9 cellular contexts compared by ENCODE assay signal in the genomic region with DNA sequence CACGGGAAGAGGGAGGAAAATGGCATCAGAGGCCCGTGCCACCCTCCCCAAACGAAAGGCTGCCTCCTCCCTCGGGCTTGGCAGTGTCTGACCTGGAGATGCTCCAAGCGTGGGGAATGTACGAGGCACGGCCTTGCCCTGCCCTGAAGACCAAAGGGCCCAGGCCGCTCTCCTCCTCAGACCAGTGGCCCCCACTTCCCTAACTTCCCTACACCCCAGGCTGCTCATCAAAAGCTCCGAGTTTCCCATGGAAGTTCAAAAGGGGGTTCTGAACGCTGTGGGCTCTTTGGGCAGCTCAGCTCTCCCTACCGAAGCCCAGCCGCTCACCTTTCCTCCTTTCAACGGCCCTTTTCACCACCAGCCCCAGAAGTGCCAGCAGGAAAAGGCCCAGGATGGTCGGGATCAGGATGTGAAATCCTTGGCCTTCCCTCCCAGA. TPM values are rescaled to one million over a fixed set of nuclear protein-coding genes. Genes with fewer than 3 reads are reported as not detected.
DNase-seq lines count a peak whose midpoint lies in the region; ATAC-seq, FAIRE-seq and TF ChIP-seq lines count a peak whose summit lies in the region.
"Had no signal": no experiment of that assay in that cellular context is flagged by ENCODE, and none has a peak within 500 bp of the region (broad histone marks: within the 10 kb centered on the region; RNA-seq: fewer than 3 reads in every experiment).

No MANE protein-coding gene starts in this region.

- peak; percentile 2 for ATAC-seq in stimulated activated effector memory CD8-positive, alpha-beta T cell treated with anti-CD3 and anti-CD28 coated beads, Interleukin-12 subunit alpha, Interleukin-12 subunit beta, amount 100 ng/mL, for 72 hours

- H2AFZ ChIP-seq in astrocyte (ENCODE audit: low read depth, low read length), result peak overlapping the region; percentile 62

- peak; percentile 48 for DNase-seq in DMS53 (lab: John Stamatoyannopoulos, UW)
- no peak for DNase-seq in DMS53 treated with DMSO at 0.1 percent for 48 hours (lab: John Stamatoyannopoulos, UW; ENCODE audit: unreplicated experiment)
- no peak for DNase-seq in astrocyte (ENCODE audit: low read depth)
- no peak for DNase-seq in stimulated activated effector memory CD8-positive, alpha-beta T cell treated with anti-CD3 and anti-CD28 coated beads, Interleukin-12 subunit alpha, Interleukin-12 subunit beta, amount 100 ng/mL, for 72 hours (ENCODE audit: low spot score in 2 of 2)
- DNase-seq in amygdala (lab: John Stamatoyannopoulos, UW), result no peak
- no peak for DNase-seq in NCI-H1092 treated with DMSO at 0.1 percent for 48 hours (lab: John Stamatoyannopoulos, UW)
- no peak for DNase-seq in cerebellar cortex (ENCODE audit: low spot score)

- no peaks in the 10 kb centered on the region for H4K20me1 ChIP-seq in astrocyte (ENCODE audit: insufficient read depth, low read length)

- peak overlapping the region; percentile 80 for H3K4me2 ChIP-seq in astrocyte (ENCODE audit: low read length)

- no peaks in the 10 kb centered on the region for H3K9me3 ChIP-seq in astrocyte (ENCODE audit: insufficient read depth, low read depth, low read length)
- H3K9me3 ChIP-seq in iPS-18a (ENCODE audit: control insufficient read depth, low read depth, low read length), result no peaks in the 10 kb centered on the region

- H3K4me3 ChIP-seq in astrocyte (ENCODE audit: insufficient read depth, low read depth, low read length) (peak overlapping the region; percentile 35), iPS-18a (ENCODE audit: low read length) (peak overlapping the region; percentile 63)

- H3K4me1 Mint-ChIP-seq in astrocyte (ENCODE audit: low read depth, unreplicated experiment), result peaks cover 14% of the 10 kb centered on the region
- peaks cover 76% of the 10 kb centered on the region for H3K4me1 Mint-ChIP-seq in stimulated activated effector memory CD8-positive, alpha-beta T cell treated with anti-CD3 and anti-CD28 coated beads, Interleukin-12 subunit alpha, Interleukin-12 subunit beta, amount 100 ng/mL, for 72 hours

- H3K36me3 ChIP-seq in astrocyte (ENCODE audit: insufficient read depth, low read length), result no peaks in the 10 kb centered on the region
- H3K36me3 ChIP-seq in iPS-18a (ENCODE audit: control insufficient read depth, low read depth, low read length), result no peaks in the 10 kb centered on the region

- peaks cover 2% of the 10 kb centered on the region for H3K36me3 Mint-ChIP-seq in astrocyte (ENCODE audit: low read depth, unreplicated experiment)
- peaks cover 73% of the 10 kb centered on the region for H3K36me3 Mint-ChIP-seq in stimulated activated effector memory CD8-positive, alpha-beta T cell treated with anti-CD3 and anti-CD28 coated beads, Interleukin-12 subunit alpha, Interleukin-12 subunit beta, amount 100 ng/mL, for 72 hours

- H3K27me3 Mint-ChIP-seq in astrocyte (ENCODE audit: low read depth, unreplicated experiment), result peaks cover 44% of the 10 kb centered on the region

- H3K27ac ChIP-seq in astrocyte (ENCODE audit: low read depth, low read length), result no peak overlapping the region
- no peak overlapping the region for H3K27ac ChIP-seq in iPS-18a (ENCODE audit: low read length)

- FAIRE-seq in astrocyte (lab: Jason Lieb, UNC), result no peak
- FAIRE-seq: A204.1 had no signal

- no peak overlapping the region for H3K27ac Mint-ChIP-seq in astrocyte (ENCODE audit: unreplicated experiment)
- H3K27ac Mint-ChIP-seq in stimulated activated effector memory CD8-positive, alpha-beta T cell treated with anti-CD3 and anti-CD28 coated beads, Interleukin-12 subunit alpha, Interleukin-12 subunit beta, amount 100 ng/mL, for 72 hours, result no peak overlapping the region

- H3K79me2 ChIP-seq in astrocyte (ENCODE audit: insufficient read depth, low read length), result no peaks in the 10 kb centered on the region

- H3K9me3 Mint-ChIP-seq in astrocyte (ENCODE audit: unreplicated experiment), result peaks cover 2% of the 10 kb centered on the region
- no peaks in the 10 kb centered on the region for H3K9me3 Mint-ChIP-seq in stimulated activated effector memory CD8-positive, alpha-beta T cell treated with anti-CD3 and anti-CD28 coated beads, Interleukin-12 subunit alpha, Interleukin-12 subunit beta, amount 100 ng/mL, for 72 hours

- H3K27me3 ChIP-seq in astrocyte (ENCODE audit: insufficient read depth, low read length) (peaks cover 16% of the 10 kb centered on the region), iPS-18a (ENCODE audit: control insufficient read depth, insufficient read depth, low read length) (peaks cover 42% of the 10 kb centered on the region)

- peak overlapping the region; percentile 65 for H3K4me3 Mint-ChIP-seq in astrocyte (ENCODE audit: unreplicated experiment)
- H3K4me3 Mint-ChIP-seq in stimulated activated effector memory CD8-positive, alpha-beta T cell treated with anti-CD3 and anti-CD28 coated beads, Interleukin-12 subunit alpha, Interleukin-12 subunit beta, amount 100 ng/mL, for 72 hours, result peak overlapping the region; percentile 40

- H3K9ac ChIP-seq in astrocyte (ENCODE audit: low read length), result no peak overlapping the region
- peak overlapping the region; percentile 23 for H3K9ac ChIP-seq in iPS-18a (ENCODE audit: low read length)

- H3K4me1 ChIP-seq in astrocyte (ENCODE audit: insufficient read depth, low read length) (peaks cover 6% of the 10 kb centered on the region), iPS-18a (ENCODE audit: control insufficient read depth, low read depth, low read length) (peaks cover 4% of the 10 kb centered on the region)

- TF ChIP-seq CTCF in astrocyte (IDR thresholded peaks at IDR 0.05; ENCODE audit: insufficient read depth, low read depth, low read length), result no peak

RNA-seq across cellular contexts. Expression of a gene that starts 11.8 kb away (rescaled TPM):
- total RNA-seq in astrocyte, result 0.55 and 0.73 TPM in 2 replicates

RNA-seq across cellular contexts. Expression of a gene that starts 12.7 kb away (rescaled TPM):
- total RNA-seq in astrocyte, result not detected in 2 replicates

RNA-seq across cellular contexts. Expression of a gene that starts 36.4 kb away (rescaled TPM):
- not detected in 2 replicates for total RNA-seq in astrocyte

RNA-seq across cellular contexts. Expression of a gene that starts 44.5 kb away (rescaled TPM):
- not detected in 2 replicates for total RNA-seq in astrocyte
